In the genomic region with DNA sequence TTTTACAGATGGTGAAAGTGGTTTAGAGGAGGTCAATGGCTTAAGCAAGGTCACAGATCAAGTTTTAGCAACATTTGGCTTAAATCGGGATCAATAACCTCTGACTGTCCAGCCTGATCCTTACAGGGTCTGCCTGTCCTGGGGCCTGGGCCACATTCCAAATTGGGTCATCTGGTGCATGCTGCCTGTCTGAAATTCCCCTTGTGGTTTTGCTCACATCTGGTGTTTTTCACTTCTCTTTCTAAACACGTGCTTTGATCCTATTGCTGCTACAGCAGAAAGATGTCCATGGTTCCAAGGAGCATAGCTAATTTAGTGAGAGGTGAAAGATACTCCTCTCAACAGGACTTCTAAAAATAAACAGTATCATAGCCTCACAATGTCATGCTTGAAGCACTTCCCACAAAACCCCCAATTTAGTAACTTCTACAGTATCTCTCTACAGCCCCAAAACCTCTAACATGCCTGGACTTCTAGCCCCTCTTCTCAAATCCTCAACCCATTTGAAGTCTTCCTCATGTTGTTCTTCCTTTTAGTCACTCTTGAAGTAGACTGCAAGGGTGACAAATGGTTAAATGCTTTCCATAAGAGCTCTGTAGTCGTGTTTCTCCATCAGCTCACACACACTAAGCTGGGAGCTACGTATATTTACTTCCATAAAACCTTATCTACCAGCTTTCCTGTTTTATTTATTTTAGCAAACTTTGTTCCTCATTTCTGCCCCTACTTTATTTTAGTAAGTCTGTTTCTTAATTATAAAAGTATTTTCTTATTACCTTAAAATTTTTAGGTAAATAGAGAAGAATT, we compare ENCODE assay signal across 7 cellular contexts. TPM values are rescaled to one million over a fixed set of nuclear protein-coding genes. Genes with fewer than 3 reads are reported as not detected.
A peak's percentile ranks its signal among the peaks of the same experiment; 100 is the strongest.
DNase-seq lines count a peak whose midpoint lies in the region; ATAC-seq, FAIRE-seq and TF ChIP-seq lines count a peak whose summit lies in the region.
"Not testable (repeated sequence)": the region's sequence is repeated elsewhere in the genome, so short reads cannot be mapped to it uniquely, and the experiment has no call there.

No MANE protein-coding gene starts in this region.

- TF ChIP-seq CTCF in glutamatergic neuron (IDR thresholded peaks at IDR 0.05; ENCODE audit: partially characterized antibody, unreplicated experiment), result not testable (repeated sequence)

- ATAC-seq in GM21423 (IDR thresholded peaks at IDR 0.05; ENCODE audit: unreplicated experiment), result peak; percentile 51
- ATAC-seq in HG02981 (IDR thresholded peaks at IDR 0.05; ENCODE audit: unreplicated experiment), result peak; percentile 58
- ATAC-seq in activated CD4-positive, alpha-beta T cell treated with anti-CD3 and anti-CD28 coated beads for 36 hours, result peak; percentile 21
- peak; percentile 82 to 87 for ATAC-seq in naive B cell (ENCODE audit: low read depth in 2 of 2)

- not testable (repeated sequence) for H3K4me3 Mint-ChIP-seq in activated CD4-positive, alpha-beta T cell treated with anti-CD3 and anti-CD28 coated beads for 36 hours
- H3K4me3 Mint-ChIP-seq in glutamatergic neuron (ENCODE audit: unreplicated experiment) (peak overlapping the region; percentile 11), naive B cell (peak overlapping the region in 3 of 8 donors; percentile 3 to 60 (median 31))

- intact Hi-C loops in activated CD4-positive, alpha-beta T cell treated with anti-CD3 and anti-CD28 coated beads for 36 hours (cut with DNase I, micrococcal nuclease), result not testable (repeated sequence)

- POLR2A ChIA-PET in activated CD4-positive, alpha-beta T cell treated with anti-CD3 and anti-CD28 coated beads for 36 hours (lab: Charles Lee), result not testable (repeated sequence)

- not testable (repeated sequence) for H3K27me3 Mint-ChIP-seq in activated CD4-positive, alpha-beta T cell treated with anti-CD3 and anti-CD28 coated beads for 36 hours; glutamatergic neuron (ENCODE audit: unreplicated experiment); naive B cell

- H3K27ac Mint-ChIP-seq in activated CD4-positive, alpha-beta T cell treated with anti-CD3 and anti-CD28 coated beads for 36 hours, result not testable (repeated sequence)
- H3K27ac Mint-ChIP-seq in glutamatergic neuron (ENCODE audit: unreplicated experiment), result peak overlapping the region; percentile 72
- H3K27ac Mint-ChIP-seq in naive B cell, result peak overlapping the region; percentile 13 to 92 (median 70)

- DNase-seq in GM18507 (ENCODE audit: extremely low spot score, insufficient read length, low read depth); activated CD4-positive, alpha-beta T cell treated with anti-CD3 and anti-CD28 coated beads for 36 hours: not testable (repeated sequence)
- DNase-seq in KBM-7 (peak; percentile 78), glutamatergic neuron (peak; percentile 50), naive B cell (peak; percentile 60)

- FAIRE-seq in GM18507 (lab: Jason Lieb, UNC), result peak; percentile 97

- CTCF ChIA-PET in activated CD4-positive, alpha-beta T cell treated with anti-CD3 and anti-CD28 coated beads for 36 hours (lab: Charles Lee), result not testable (repeated sequence)

- not testable (repeated sequence) for H3K4me1 Mint-ChIP-seq in activated CD4-positive, alpha-beta T cell treated with anti-CD3 and anti-CD28 coated beads for 36 hours; glutamatergic neuron (ENCODE audit: low read depth, unreplicated experiment)
- peaks cover 26 to 36% (median 27%) of the 10 kb centered on the region in 3 donors for H3K4me1 Mint-ChIP-seq in naive B cell

- not testable (repeated sequence) for H3K36me3 Mint-ChIP-seq in activated CD4-positive, alpha-beta T cell treated with anti-CD3 and anti-CD28 coated beads for 36 hours (ENCODE audit: low read depth); glutamatergic neuron (ENCODE audit: unreplicated experiment); naive B cell

- in situ Hi-C loops in KBM-7 (cut with MboI; ENCODE audit: low pct_unique_long_range_greater_than_20kb, low sequenced_read_pairs), result not testable (repeated sequence)

- not testable (repeated sequence) for H3K9me3 Mint-ChIP-seq in activated CD4-positive, alpha-beta T cell treated with anti-CD3 and anti-CD28 coated beads for 36 hours (ENCODE audit: low read depth); glutamatergic neuron (ENCODE audit: unreplicated experiment); naive B cell

RNA-seq across cellular contexts. Expression of a gene that starts 48.1 kb away (rescaled TPM):
- 10 to 100 TPM; 41.9 to 51.6 TPM for total RNA-seq in activated CD4-positive, alpha-beta T cell treated with anti-CD3 and anti-CD28 coated beads for 36 hours
- 3.5 TPM for total RNA-seq in glutamatergic neuron (ENCODE audit: unreplicated experiment)
- polyA plus RNA-seq in naive B cell (ENCODE audit: low read depth in 6 of 6), result 10 to 100 TPM; 45.8 to 70.9 (median 64.7) TPM

RNA-seq across cellular contexts. Expression of a gene that starts 58.7 kb away (rescaled TPM):
- 10 to 100 TPM; 19.7 to 20.4 TPM for total RNA-seq in activated CD4-positive, alpha-beta T cell treated with anti-CD3 and anti-CD28 coated beads for 36 hours
- 28.4 TPM for total RNA-seq in glutamatergic neuron (ENCODE audit: unreplicated experiment)
- polyA plus RNA-seq in naive B cell (ENCODE audit: low read depth in 6 of 6), result 10 to 100 TPM in 5 of 6 donors, 1 to 10 TPM in 1; 9.1 to 21.1 (median 19.5) TPM

Comparison
In these comparisons a context has a peak if more than half of its experiments do, and no peak if none do; other contexts are left out.
1. ATAC-seq: peak in every context shown above with its lines; median percentile 84 in naive B cell; 58 in HG02981; 51 in GM21423; 21 in activated CD4-positive, alpha-beta T cell treated with anti-CD3 and anti-CD28 coated beads for 36 hours.